Comparison of ENCODE assay signal across 1 cellular context in genomic region chr19:16996838-16997490, GRCh38. TPM values are rescaled to one million over a fixed set of nuclear protein-coding genes. Genes with fewer than 3 reads are reported as not detected.
"Had no signal": no experiment of that assay in that cellular context is flagged by ENCODE, and none has a peak within 500 bp of the region (broad histone marks: within the 10 kb centered on the region; RNA-seq: fewer than 3 reads in every experiment).

No MANE protein-coding gene starts in this region.

RNA-seq across cellular contexts. Expression of gene CPAMD8, which starts 29.6 kb away (rescaled TPM):
- total RNA-seq: H4 had no signal
